24 cellular contexts compared by ENCODE assay signal in the genomic region with DNA sequence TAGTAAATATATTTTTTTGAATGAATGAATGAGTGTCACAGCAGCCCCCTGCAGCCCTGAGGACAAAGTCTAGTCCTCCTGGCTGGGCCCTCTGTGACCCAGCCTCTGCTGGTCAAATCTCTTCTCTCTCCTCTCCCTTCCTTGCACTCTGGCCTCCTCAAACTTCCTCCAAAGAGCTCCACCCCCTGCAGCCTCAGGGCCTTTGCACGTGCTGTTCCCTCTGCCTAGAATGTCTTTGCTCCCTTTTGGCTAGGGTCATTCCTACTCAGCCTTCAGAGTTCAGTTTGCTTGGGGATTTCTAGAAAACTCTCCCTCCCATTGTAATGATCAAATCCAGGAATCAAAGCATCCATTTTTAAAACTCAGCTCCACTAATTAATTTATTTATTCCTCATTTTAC. TPM values are rescaled to one million over a fixed set of nuclear protein-coding genes. Genes with fewer than 3 reads are reported as not detected.
DNase-seq lines count a peak whose midpoint lies in the region; ATAC-seq and TF ChIP-seq lines count a peak whose summit lies in the region.
"Had no signal": no experiment of that assay in that cellular context is flagged by ENCODE, and none has a peak within 500 bp of the region (broad histone marks: within the 10 kb centered on the region; RNA-seq: fewer than 3 reads in every experiment).

No MANE protein-coding gene starts in this region.

- H3K4me3 ChIP-seq in heart right ventricle = no peak overlapping the region
- H3K4me3 ChIP-seq in upper lobe of left lung = no peak overlapping the region
- no peak overlapping the region for H3K4me3 ChIP-seq in colonic mucosa
- H3K4me3 ChIP-seq: HAP-1, prostate gland had no signal

- H3K9me3 ChIP-seq in heart right ventricle (no peaks in the 10 kb centered on the region), upper lobe of left lung (no peaks in the 10 kb centered on the region), colonic mucosa (no peaks in the 10 kb centered on the region)
- H3K9me3 ChIP-seq: HAP-1, prostate gland had no signal

- peak overlapping the region; percentile 68 for H3K27ac Mint-ChIP-seq in activated T-helper 2 cell treated with anti-CD3 and anti-CD28 coated beads, Interferon-gamma antibody, Interleukin-2, Interleukin-4, amounts not matched to agents 10 μg/mL and 5 μg/mL and 100 μg/mL, durations not matched to agents 14 hours and 24 hours and 36 hours
- peak overlapping the region; percentile 96 to 99 for H3K27ac Mint-ChIP-seq in natural killer cell treated with Interleukin-12 subunit alpha and Interleukin-12 subunit beta and Interleukin-15 and Interleukin-18, amount 100 ng/mL, for 72 hours
- H3K27ac Mint-ChIP-seq: endodermal cell had no signal

- H3K36me3 ChIP-seq in heart right ventricle (peaks cover 0 to 29% (median 0%) of the 10 kb centered on the region in 9 donors), upper lobe of left lung (peaks cover 0 to 13% (median 3%) of the 10 kb centered on the region in 4 donors), colonic mucosa (no peaks in the 10 kb centered on the region)
- H3K36me3 ChIP-seq: HAP-1, prostate gland had no signal

- DNase-seq in heart right ventricle = no peak
- DNase-seq in left cardiac atrium = no peak
- no peak for DNase-seq in activated T-helper 2 cell treated with anti-CD3 and anti-CD28 coated beads, Interferon-gamma antibody, Interleukin-2, Interleukin-4, amounts not matched to agents 10 μg/mL and 5 μg/mL and 100 μg/mL, durations not matched to agents 14 hours and 24 hours and 36 hours (ENCODE audit: low spot score)
- DNase-seq in natural killer cell treated with Interleukin-12 subunit alpha and Interleukin-12 subunit beta and Interleukin-15 and Interleukin-18, amount 100 ng/mL, for 72 hours (ENCODE audit: low spot score) = no peak
- DNase-seq in upper lobe of left lung = no peak
- DNase-seq in DMS79 (lab: John Stamatoyannopoulos, UW) = no peak
- DNase-seq in colonic mucosa = no peak
- DNase-seq: activated B cell treated with CpG ODN at 0.5 μM for 24 hours; activated effector memory CD4-positive, alpha-beta T cell treated with anti-CD3 and anti-CD28 coated beads, Interleukin-2, amount 50 U/mL, for 16 hours; cerebellar nuclear complex; endodermal cell; mammary epithelial cell; NCI-H1436; NCI-H774; SHP77 treated with DMSO at 0.1 percent for 48 hours; small intestine; stimulated activated CD4-positive, alpha-beta T cell treated with anti-CD3 and anti-CD28 coated beads, Interleukin-4, amount 100 ng/mL, for 24 hours had no signal

- no peak for TF ChIP-seq CTCF in heart right ventricle (IDR thresholded peaks at IDR 0.05)
- TF ChIP-seq CTCF in upper lobe of left lung (IDR thresholded peaks at IDR 0.05) = no peak
- TF ChIP-seq CTCF in colonic mucosa (IDR thresholded peaks at IDR 0.05) = no peak

- H3K9ac ChIP-seq in colonic mucosa (ENCODE audit: low read depth in 2 of 2, low read length in 2 of 2) = no peak overlapping the region

- no peak for TF ChIP-seq EP300 in upper lobe of left lung (IDR thresholded peaks at IDR 0.05)

- H3K27me3 ChIP-seq in heart right ventricle = no peaks in the 10 kb centered on the region
- H3K27me3 ChIP-seq in upper lobe of left lung = no peaks in the 10 kb centered on the region
- no peaks in the 10 kb centered on the region for H3K27me3 ChIP-seq in colonic mucosa

- H3K4me3 Mint-ChIP-seq in activated T-helper 2 cell treated with anti-CD3 and anti-CD28 coated beads, Interferon-gamma antibody, Interleukin-2, Interleukin-4, amounts not matched to agents 10 μg/mL and 5 μg/mL and 100 μg/mL, durations not matched to agents 14 hours and 24 hours and 36 hours (ENCODE audit: low read depth) = no peak overlapping the region
- H3K4me3 Mint-ChIP-seq in natural killer cell treated with Interleukin-12 subunit alpha and Interleukin-12 subunit beta and Interleukin-15 and Interleukin-18, amount 100 ng/mL, for 72 hours = no peak overlapping the region
- H3K4me3 Mint-ChIP-seq: activated B cell treated with CpG ODN at 0.5 μM for 24 hours, endodermal cell had no signal

- TF ChIP-seq POLR2A in upper lobe of left lung (IDR thresholded peaks at IDR 0.05) = no peak

- peaks cover 53% of the 10 kb centered on the region for H3K4me1 Mint-ChIP-seq in activated T-helper 2 cell treated with anti-CD3 and anti-CD28 coated beads, Interferon-gamma antibody, Interleukin-2, Interleukin-4, amounts not matched to agents 10 μg/mL and 5 μg/mL and 100 μg/mL, durations not matched to agents 14 hours and 24 hours and 36 hours (ENCODE audit: low read depth)
- peaks cover 59 to 68% of the 10 kb centered on the region in 2 donors for H3K4me1 Mint-ChIP-seq in natural killer cell treated with Interleukin-12 subunit alpha and Interleukin-12 subunit beta and Interleukin-15 and Interleukin-18, amount 100 ng/mL, for 72 hours (ENCODE audit: low read depth in 2 of 2)

- no peaks in the 10 kb centered on the region for H3K27me3 Mint-ChIP-seq in activated T-helper 2 cell treated with anti-CD3 and anti-CD28 coated beads, Interferon-gamma antibody, Interleukin-2, Interleukin-4, amounts not matched to agents 10 μg/mL and 5 μg/mL and 100 μg/mL, durations not matched to agents 14 hours and 24 hours and 36 hours (ENCODE audit: low read depth)
- H3K27me3 Mint-ChIP-seq in natural killer cell treated with Interleukin-12 subunit alpha and Interleukin-12 subunit beta and Interleukin-15 and Interleukin-18, amount 100 ng/mL, for 72 hours = no peaks in the 10 kb centered on the region
- H3K27me3 Mint-ChIP-seq: activated B cell treated with CpG ODN at 0.5 μM for 24 hours had no signal

- H3K36me3 Mint-ChIP-seq in activated T-helper 2 cell treated with anti-CD3 and anti-CD28 coated beads, Interferon-gamma antibody, Interleukin-2, Interleukin-4, amounts not matched to agents 10 μg/mL and 5 μg/mL and 100 μg/mL, durations not matched to agents 14 hours and 24 hours and 36 hours (ENCODE audit: low read depth) = peaks cover 69% of the 10 kb centered on the region
- H3K36me3 Mint-ChIP-seq in natural killer cell treated with Interleukin-12 subunit alpha and Interleukin-12 subunit beta and Interleukin-15 and Interleukin-18, amount 100 ng/mL, for 72 hours = peaks cover 10% of the 10 kb centered on the region

- no peak for ATAC-seq in heart right ventricle
- ATAC-seq in left cardiac atrium = no peak
- no peak for ATAC-seq in natural killer cell treated with Interleukin-12 subunit alpha and Interleukin-12 subunit beta and Interleukin-15 and Interleukin-18, amount 100 ng/mL, for 72 hours
- no peak for ATAC-seq in upper lobe of left lung (ENCODE audit: low FRiP score in 2 of 2)
- ATAC-seq: HepG2 had no signal

- H3K4me1 ChIP-seq in heart right ventricle (peaks cover 13 to 99% (median 86%) of the 10 kb centered on the region in 9 donors), upper lobe of left lung (peaks cover 49 to 83% (median 70%) of the 10 kb centered on the region in 4 donors), colonic mucosa (peaks cover under 1% of the 10 kb centered on the region)
- H3K4me1 ChIP-seq: HAP-1 had no signal

- 51 to 78% methylated on average over 1 of the region's 1 CpG for WGBS in heart right ventricle, 2 donors
- 71 to 76% methylated on average over 1 of the region's 1 CpG for WGBS in upper lobe of left lung, 2 donors

- H3K9me3 Mint-ChIP-seq in activated T-helper 2 cell treated with anti-CD3 and anti-CD28 coated beads, Interferon-gamma antibody, Interleukin-2, Interleukin-4, amounts not matched to agents 10 μg/mL and 5 μg/mL and 100 μg/mL, durations not matched to agents 14 hours and 24 hours and 36 hours = no peaks in the 10 kb centered on the region
- no peaks in the 10 kb centered on the region for H3K9me3 Mint-ChIP-seq in natural killer cell treated with Interleukin-12 subunit alpha and Interleukin-12 subunit beta and Interleukin-15 and Interleukin-18, amount 100 ng/mL, for 72 hours
- H3K9me3 Mint-ChIP-seq: activated B cell treated with CpG ODN at 0.5 μM for 24 hours, endodermal cell had no signal

- H3K27ac ChIP-seq in heart right ventricle = peak overlapping the region in 9 of 10 donors; percentile 67 to 97 (median 88)
- H3K27ac ChIP-seq in upper lobe of left lung = peak overlapping the region; percentile 78 to 96 (median 86)
- H3K27ac ChIP-seq in colonic mucosa = no peak overlapping the region
- H3K27ac ChIP-seq: prostate gland had no signal

- intact Hi-C loops in heart right ventricle (cut with DNase I) (no loop called here), left cardiac atrium (cut with DNase I) (no loop called here), colonic mucosa (cut with DNase I) (no loop called here)
- intact Hi-C loops in activated T-helper 2 cell treated with anti-CD3 and anti-CD28 coated beads, Interferon-gamma antibody, Interleukin-2, Interleukin-4, amounts not matched to agents 10 μg/mL and 5 μg/mL and 100 μg/mL, durations not matched to agents 14 hours and 24 hours and 36 hours (cut with micrococcal nuclease) = no loop called here

RNA-seq across cellular contexts. Expression of a gene that starts 13.0 kb away (rescaled TPM):
- total RNA-seq in heart right ventricle = 10 to 100 TPM; 10.9 to 26.0 (median 17.7) TPM
- polyA plus RNA-seq in heart right ventricle = 10 to 100 TPM; 30.1 to 36.7 TPM
- total RNA-seq in left cardiac atrium = 10 to 100 TPM; 18.4 to 21.5 TPM
- total RNA-seq in activated T-helper 2 cell treated with anti-CD3 and anti-CD28 coated beads, Interferon-gamma antibody, Interleukin-2, Interleukin-4, amounts not matched to agents 10 μg/mL and 5 μg/mL and 100 μg/mL, durations not matched to agents 14 hours and 24 hours and 36 hours = 23.6 and 25.1 TPM in 2 replicates
- 10 to 100 TPM; 23.9 to 29.1 TPM for total RNA-seq in natural killer cell treated with Interleukin-12 subunit alpha and Interleukin-12 subunit beta and Interleukin-15 and Interleukin-18, amount 100 ng/mL, for 72 hours
- total RNA-seq in upper lobe of left lung = 10 to 100 TPM; 17.5 to 90.4 (median 37.5) TPM
- total RNA-seq in colonic mucosa = 1 to 10 TPM; 3.5 TPM
- total RNA-seq: HepG2, M059J had no signal
- polyA plus RNA-seq: HepG2 had no signal

RNA-seq across cellular contexts. Expression of a gene that starts 20.4 kb away (rescaled TPM):
- total RNA-seq in heart right ventricle = 10 to 100 TPM; 30.9 to 59.0 (median 44.1) TPM
- polyA plus RNA-seq in heart right ventricle = 10 to 100 TPM; 32.5 to 47.7 TPM
- total RNA-seq in left cardiac atrium = 10 to 100 TPM; 58.3 to 64.2 TPM
- 98.1 and 99.8 TPM in 2 replicates for total RNA-seq in activated T-helper 2 cell treated with anti-CD3 and anti-CD28 coated beads, Interferon-gamma antibody, Interleukin-2, Interleukin-4, amounts not matched to agents 10 μg/mL and 5 μg/mL and 100 μg/mL, durations not matched to agents 14 hours and 24 hours and 36 hours
- total RNA-seq in natural killer cell treated with Interleukin-12 subunit alpha and Interleukin-12 subunit beta and Interleukin-15 and Interleukin-18, amount 100 ng/mL, for 72 hours = 100 to 1,000 TPM; 119 to 132 TPM
- 100 to 1,000 TPM in 3 of 6 donors, 10 to 100 TPM in 3; 69.8 to 168 (median 106) TPM for total RNA-seq in upper lobe of left lung
- 10 to 100 TPM; 64.0 to 77.7 TPM for total RNA-seq in colonic mucosa

RNA-seq across cellular contexts. Expression of a gene that starts 30.3 kb away (rescaled TPM):
- 1 to 10 TPM; 1.5 to 6.3 (median 2.2) TPM for total RNA-seq in heart right ventricle
- polyA plus RNA-seq in heart right ventricle = 1 to 10 TPM; 6.9 to 7.6 TPM
- total RNA-seq in left cardiac atrium = 1 to 10 TPM; 5.1 TPM
- total RNA-seq in activated T-helper 2 cell treated with anti-CD3 and anti-CD28 coated beads, Interferon-gamma antibody, Interleukin-2, Interleukin-4, amounts not matched to agents 10 μg/mL and 5 μg/mL and 100 μg/mL, durations not matched to agents 14 hours and 24 hours and 36 hours = 20.2 and 20.6 TPM in 2 replicates
- 10 to 100 TPM; 20.4 to 31.9 TPM for total RNA-seq in natural killer cell treated with Interleukin-12 subunit alpha and Interleukin-12 subunit beta and Interleukin-15 and Interleukin-18, amount 100 ng/mL, for 72 hours
- total RNA-seq in upper lobe of left lung = 10 to 100 TPM; 11.4 to 27.2 (median 21.0) TPM
- 10 to 100 TPM; 25.8 to 29.8 TPM for total RNA-seq in colonic mucosa

RNA-seq across cellular contexts. Expression of a gene that starts 37.3 kb away (rescaled TPM):
- 10 to 100 TPM; 40.2 to 58.5 (median 46.5) TPM for total RNA-seq in heart right ventricle
- polyA plus RNA-seq in heart right ventricle = 10 to 100 TPM; 40.7 to 45.5 TPM
- 10 to 100 TPM; 40.4 to 59.5 TPM for total RNA-seq in left cardiac atrium
- 116 and 137 TPM in 2 replicates for total RNA-seq in activated T-helper 2 cell treated with anti-CD3 and anti-CD28 coated beads, Interferon-gamma antibody, Interleukin-2, Interleukin-4, amounts not matched to agents 10 μg/mL and 5 μg/mL and 100 μg/mL, durations not matched to agents 14 hours and 24 hours and 36 hours
- 100 to 1,000 TPM in 1 of 2 donors, 10 to 100 TPM in 1; 96.0 to 150 TPM for total RNA-seq in natural killer cell treated with Interleukin-12 subunit alpha and Interleukin-12 subunit beta and Interleukin-15 and Interleukin-18, amount 100 ng/mL, for 72 hours
- 100 to 1,000 TPM in 2 of 6 donors, 10 to 100 TPM in 4; 85.1 to 337 (median 95.5) TPM for total RNA-seq in upper lobe of left lung
- 10 to 100 TPM; 31.6 to 55.1 TPM for total RNA-seq in colonic mucosa

RNA-seq across cellular contexts. Expression of a gene that starts 49.5 kb away (rescaled TPM):
- total RNA-seq in heart right ventricle (under 1 TPM in 9 of 10 donors, not detected in 1; 0.04 to 0.61 (median 0.32) TPM), left cardiac atrium (under 1 TPM; 0.05 to 0.09 TPM), upper lobe of left lung (1 to 10 TPM in 5 of 6 donors, under 1 TPM in 1; 0.29 to 9.4 (median 3.1) TPM), colonic mucosa (under 1 TPM; 0.05 to 0.07 TPM)
- 1 to 10 TPM in 1 of 2 donors, under 1 TPM in 1; 0.04 to 1.4 TPM for polyA plus RNA-seq in heart right ventricle
- total RNA-seq in activated T-helper 2 cell treated with anti-CD3 and anti-CD28 coated beads, Interferon-gamma antibody, Interleukin-2, Interleukin-4, amounts not matched to agents 10 μg/mL and 5 μg/mL and 100 μg/mL, durations not matched to agents 14 hours and 24 hours and 36 hours = 0.18 TPM in 1 of 2 replicates, not detected in the other
- 1 to 10 TPM; 3.8 to 8.1 TPM for total RNA-seq in natural killer cell treated with Interleukin-12 subunit alpha and Interleukin-12 subunit beta and Interleukin-15 and Interleukin-18, amount 100 ng/mL, for 72 hours
- total RNA-seq: activated B cell treated with CpG ODN at 0.5 μM for 24 hours, endodermal cell, HepG2, M059J, myocyte, OCI-LY7, temporal lobe had no signal
- polyA plus RNA-seq: HepG2 had no signal
